In the genomic region with DNA sequence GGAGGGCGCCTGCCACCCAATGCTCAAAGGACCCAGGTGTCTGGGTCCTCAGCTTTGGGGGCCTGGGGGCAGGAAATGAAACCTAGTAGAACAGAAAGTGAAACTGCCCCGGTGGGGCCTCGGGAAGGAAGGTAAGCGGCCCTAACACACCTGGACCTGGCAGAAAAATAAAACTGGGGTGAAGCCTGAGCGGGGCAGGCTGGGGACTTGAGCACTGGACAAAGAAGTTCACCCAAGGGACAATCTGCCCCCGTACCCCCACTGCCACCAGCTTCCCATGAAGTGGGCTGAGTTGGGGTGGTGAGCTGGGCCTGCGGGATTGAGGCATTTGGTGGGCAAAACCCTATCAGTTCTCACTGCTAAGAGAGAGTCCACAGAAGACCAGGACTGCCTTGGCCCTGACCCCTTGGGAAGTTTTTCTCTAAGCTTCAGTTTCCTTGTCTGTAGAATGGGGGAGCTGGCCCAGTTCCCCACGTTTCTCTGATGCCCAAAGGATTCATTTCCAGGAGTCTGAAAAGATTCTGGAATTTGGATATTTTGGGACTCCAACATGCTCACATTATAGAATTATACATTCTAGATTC, we compare ENCODE assay signal across 1 cellular context.
TF ChIP-seq lines count a peak whose summit lies in the region.

No MANE protein-coding gene starts in this region.

TF ChIP-seq in K562, 482 proteins besides CTCF, POLR2A, EP300 and RAD21 (continued from another document and continues in another):
- TF ChIP-seq ZNF140 (CRISPR knock-in tag; IDR thresholded peaks at IDR 0.05) (no peak), HNRNPK (IDR thresholded peaks at IDR 0.05; ENCODE audit: low read depth, low read length, poor library complexity, severe bottlenecking) (no peak), KLF10 (CRISPR knock-in tag; IDR thresholded peaks at IDR 0.05) (no peak), IRF2 (CRISPR knock-in tag; IDR thresholded peaks at IDR 0.05) (peak; percentile 97; the same call in 1 of the 2 replicates), CEBPG (CRISPR knock-in tag; IDR thresholded peaks at IDR 0.05) (no peak), CEBPG (tag; conservative IDR thresholded peaks at IDR 0.05 in 1 of 2, IDR thresholded peaks at IDR 0.05 in 1 of 2) (no peak), BRD4 (IDR thresholded peaks at IDR 0.05) (no peak), RB1 (IDR thresholded peaks at IDR 0.05; ENCODE audit: low read depth) (no peak), IRF1 (CRISPR knock-in tag; IDR thresholded peaks at IDR 0.05; ENCODE audit: borderline replicate concordance) (no peak), AFF4 (CRISPR knock-in tag; IDR thresholded peaks at IDR 0.05) (no peak), SMARCE1 (IDR thresholded peaks at IDR 0.05) (0 out of 2 replicates have a peak, but pooled peaks have one; percentile 41), GABPA (tag; conservative IDR thresholded peaks at IDR 0.05; ENCODE audit: low read depth) (no peak; the same call in 1 of the 2 replicates), COPS2 (conservative IDR thresholded peaks at IDR 0.05) (no peak), SRSF1 (IDR thresholded peaks at IDR 0.05; ENCODE audit: low read depth, low read length) (no peak), POLR2AphosphoS2 (IDR thresholded peaks at IDR 0.05; ENCODE audit: low read length) (no peak), NUFIP1 (IDR thresholded peaks at IDR 0.05; ENCODE audit: partially characterized antibody) (no peak), PML (IDR thresholded peaks at IDR 0.05; ENCODE audit: low read length) (no peak), ARHGAP35 (IDR thresholded peaks at IDR 0.05; ENCODE audit: partially characterized antibody) (no peak), NR1H2 (CRISPR knock-in tag; IDR thresholded peaks at IDR 0.05) (no peak), E2F6 (IDR thresholded peaks at IDR 0.05; ENCODE audit: borderline replicate concordance in 1 of 2, extremely low read depth in 1 of 2, insufficient read depth in 1 of 2, insufficient read length in 1 of 2, low read depth in 1 of 2, low read length in 1 of 2, poor library complexity in 1 of 2, severe bottlenecking in 1 of 2) (no peak), ZC3H4 (CRISPR knock-in tag; IDR thresholded peaks at IDR 0.05; ENCODE audit: borderline replicate concordance) (no peak), KAT2B (IDR thresholded peaks at IDR 0.05; ENCODE audit: low read depth, low read length) (no peak), CTBP1 (IDR thresholded peaks at IDR 0.05; ENCODE audit: borderline replicate concordance) (no peak), TFAM (CRISPR knock-in tag; conservative IDR thresholded peaks at IDR 0.05) (no peak), CBFB (CRISPR knock-in tag; IDR thresholded peaks at IDR 0.05) (no peak), KDM1A (IDR thresholded peaks at IDR 0.05) (no peak), CLOCK (CRISPR knock-in tag; IDR thresholded peaks at IDR 0.05; ENCODE audit: borderline replicate concordance) (no peak), TCFL5 (CRISPR knock-in tag; conservative IDR thresholded peaks at IDR 0.05) (no peak), ZNF76 (CRISPR knock-in tag; IDR thresholded peaks at IDR 0.05; ENCODE audit: borderline replicate concordance) (no peak), GABPB1 (CRISPR knock-in tag; IDR thresholded peaks at IDR 0.05) (no peak; the same call in 1 of the 2 replicates), ZEB2 (IDR thresholded peaks at IDR 0.05) (peak; percentile 71), JUN (IDR thresholded peaks at IDR 0.05; ENCODE audit: borderline replicate concordance, low read depth, low read length) (no peak), JUN (CRISPR knock-in tag; IDR thresholded peaks at IDR 0.05; ENCODE audit: borderline replicate concordance) (no peak), ELF1 (tag; IDR thresholded peaks at IDR 0.05) (peak; percentile 15; the same call in 1 of the 2 replicates), ZNF124 (CRISPR knock-in tag; IDR thresholded peaks at IDR 0.05) (no peak), PHF8 (IDR thresholded peaks at IDR 0.05; ENCODE audit: borderline replicate concordance, low read length) (peak; percentile 47; the same call in 1 of the 2 replicates), TGIF2 (CRISPR knock-in tag; IDR thresholded peaks at IDR 0.05) (no peak)
- TF ChIP-seq, protein P1, sequence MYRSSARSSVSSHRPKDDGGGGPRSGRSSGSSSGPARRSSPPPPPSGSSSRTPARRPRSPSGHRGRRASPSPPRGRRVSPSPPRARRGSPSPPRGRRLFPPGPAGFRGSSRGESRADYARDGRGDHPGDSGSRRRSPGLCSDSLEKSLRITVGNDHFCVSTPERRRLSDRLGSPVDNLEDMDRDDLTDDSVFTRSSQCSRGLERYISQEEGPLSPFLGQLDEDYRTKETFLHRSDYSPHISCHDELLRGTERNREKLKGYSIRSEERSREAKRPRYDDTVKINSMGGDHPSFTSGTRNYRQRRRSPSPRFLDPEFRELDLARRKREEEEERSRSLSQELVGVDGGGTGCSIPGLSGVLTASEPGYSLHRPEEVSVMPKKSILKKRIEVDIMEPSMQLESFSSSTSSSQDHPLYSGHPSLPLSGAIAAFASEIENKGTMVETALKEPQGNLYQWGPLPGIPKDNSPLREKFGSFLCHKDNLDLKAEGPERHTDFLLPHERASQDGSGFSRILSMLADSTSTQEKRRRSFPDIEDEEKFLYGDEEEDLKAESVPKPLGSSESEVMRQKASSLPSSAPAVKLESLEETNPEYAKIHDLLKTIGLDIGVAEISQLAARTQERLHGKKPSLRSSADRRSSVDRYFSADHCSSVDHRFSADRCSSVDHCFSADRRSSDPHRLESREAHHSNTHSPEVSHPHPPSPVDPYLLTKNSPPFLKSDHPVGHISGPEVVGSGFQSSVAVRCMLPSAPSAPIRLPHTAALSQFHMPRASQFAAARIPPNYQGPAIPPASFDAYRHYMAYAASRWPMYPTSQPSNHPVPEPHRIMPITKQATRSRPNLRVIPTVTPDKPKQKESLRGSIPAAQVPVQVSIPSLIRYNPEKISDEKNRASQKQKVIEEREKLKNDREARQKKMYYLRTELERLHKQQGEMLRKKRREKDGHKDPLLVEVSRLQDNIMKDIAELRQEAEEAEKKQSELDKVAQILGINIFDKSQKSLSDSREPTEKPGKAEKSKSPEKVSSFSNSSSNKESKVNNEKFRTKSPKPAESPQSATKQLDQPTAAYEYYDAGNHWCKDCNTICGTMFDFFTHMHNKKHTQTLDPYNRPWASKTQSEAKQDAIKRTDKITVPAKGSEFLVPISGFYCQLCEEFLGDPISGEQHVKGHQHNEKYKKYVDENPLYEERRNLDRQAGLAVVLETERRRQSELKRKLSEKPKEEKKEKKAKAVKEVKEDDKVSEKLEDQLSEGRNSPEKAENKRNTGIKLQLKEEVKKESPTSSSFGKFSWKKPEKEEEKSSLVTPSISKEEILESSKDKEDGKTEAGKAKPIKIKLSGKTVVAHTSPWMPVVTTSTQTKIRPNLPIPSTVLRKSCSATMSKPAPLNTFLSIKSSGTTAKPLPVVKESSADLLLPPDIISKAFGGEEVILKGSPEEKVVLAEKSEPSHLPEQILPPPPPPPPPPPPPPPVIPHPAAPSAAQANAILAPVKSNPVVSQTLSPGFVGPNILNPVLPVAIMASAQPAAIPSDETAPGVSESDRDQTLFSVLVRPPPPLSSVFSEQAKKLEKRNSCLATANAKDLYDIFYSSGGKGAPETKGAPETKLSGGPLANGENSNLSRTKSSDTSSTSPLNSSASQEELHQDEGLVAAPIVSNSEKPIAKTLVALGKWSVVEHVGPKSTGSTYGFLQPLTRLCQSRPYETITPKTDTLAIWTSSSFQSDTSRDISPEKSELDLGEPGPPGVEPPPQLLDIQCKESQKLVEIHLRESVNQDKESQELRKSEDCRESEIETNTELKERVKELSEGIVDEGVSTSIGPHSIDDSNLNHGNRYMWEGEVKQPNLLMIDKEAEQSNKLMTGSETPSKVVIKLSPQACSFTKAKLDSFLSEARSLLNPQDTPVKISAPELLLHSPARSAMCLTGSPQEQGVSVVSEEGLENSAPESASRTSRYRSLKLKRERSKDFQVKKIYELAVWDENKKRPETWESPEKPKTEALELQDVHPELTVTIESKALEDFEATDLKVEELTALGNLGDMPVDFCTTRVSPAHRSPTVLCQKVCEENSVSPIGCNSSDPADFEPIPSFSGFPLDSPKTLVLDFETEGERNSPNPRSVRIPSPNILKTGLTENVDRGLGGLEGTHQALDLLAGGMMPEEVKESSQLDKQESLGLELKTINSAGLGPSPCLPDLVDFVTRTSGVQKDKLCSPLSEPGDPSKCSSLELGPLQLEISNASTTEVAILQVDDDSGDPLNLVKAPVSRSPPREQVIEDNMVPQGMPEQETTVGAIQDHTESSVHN (IDR thresholded peaks at IDR 0.05; ENCODE audit: borderline replicate concordance in 1 of 2, low read depth in 1 of 2) = no peak
- TF ChIP-seq, protein P2, sequence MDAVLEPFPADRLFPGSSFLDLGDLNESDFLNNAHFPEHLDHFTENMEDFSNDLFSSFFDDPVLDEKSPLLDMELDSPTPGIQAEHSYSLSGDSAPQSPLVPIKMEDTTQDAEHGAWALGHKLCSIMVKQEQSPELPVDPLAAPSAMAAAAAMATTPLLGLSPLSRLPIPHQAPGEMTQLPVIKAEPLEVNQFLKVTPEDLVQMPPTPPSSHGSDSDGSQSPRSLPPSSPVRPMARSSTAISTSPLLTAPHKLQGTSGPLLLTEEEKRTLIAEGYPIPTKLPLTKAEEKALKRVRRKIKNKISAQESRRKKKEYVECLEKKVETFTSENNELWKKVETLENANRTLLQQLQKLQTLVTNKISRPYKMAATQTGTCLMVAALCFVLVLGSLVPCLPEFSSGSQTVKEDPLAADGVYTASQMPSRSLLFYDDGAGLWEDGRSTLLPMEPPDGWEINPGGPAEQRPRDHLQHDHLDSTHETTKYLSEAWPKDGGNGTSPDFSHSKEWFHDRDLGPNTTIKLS (IDR thresholded peaks at IDR 0.05; ENCODE audit: borderline replicate concordance, low read depth) = no peak
- TF ChIP-seq, protein P3, sequence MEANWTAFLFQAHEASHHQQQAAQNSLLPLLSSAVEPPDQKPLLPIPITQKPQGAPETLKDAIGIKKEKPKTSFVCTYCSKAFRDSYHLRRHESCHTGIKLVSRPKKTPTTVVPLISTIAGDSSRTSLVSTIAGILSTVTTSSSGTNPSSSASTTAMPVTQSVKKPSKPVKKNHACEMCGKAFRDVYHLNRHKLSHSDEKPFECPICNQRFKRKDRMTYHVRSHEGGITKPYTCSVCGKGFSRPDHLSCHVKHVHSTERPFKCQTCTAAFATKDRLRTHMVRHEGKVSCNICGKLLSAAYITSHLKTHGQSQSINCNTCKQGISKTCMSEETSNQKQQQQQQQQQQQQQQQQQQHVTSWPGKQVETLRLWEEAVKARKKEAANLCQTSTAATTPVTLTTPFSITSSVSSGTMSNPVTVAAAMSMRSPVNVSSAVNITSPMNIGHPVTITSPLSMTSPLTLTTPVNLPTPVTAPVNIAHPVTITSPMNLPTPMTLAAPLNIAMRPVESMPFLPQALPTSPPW (CRISPR knock-in tag; IDR thresholded peaks at IDR 0.05) = peak; percentile 7
- TF ChIP-seq, protein P4, sequence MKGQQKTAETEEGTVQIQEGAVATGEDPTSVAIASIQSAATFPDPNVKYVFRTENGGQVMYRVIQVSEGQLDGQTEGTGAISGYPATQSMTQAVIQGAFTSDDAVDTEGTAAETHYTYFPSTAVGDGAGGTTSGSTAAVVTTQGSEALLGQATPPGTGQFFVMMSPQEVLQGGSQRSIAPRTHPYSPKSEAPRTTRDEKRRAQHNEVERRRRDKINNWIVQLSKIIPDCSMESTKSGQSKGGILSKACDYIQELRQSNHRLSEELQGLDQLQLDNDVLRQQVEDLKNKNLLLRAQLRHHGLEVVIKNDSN (CRISPR knock-in tag; IDR thresholded peaks at IDR 0.05) = no peak
